In the genomic region with DNA sequence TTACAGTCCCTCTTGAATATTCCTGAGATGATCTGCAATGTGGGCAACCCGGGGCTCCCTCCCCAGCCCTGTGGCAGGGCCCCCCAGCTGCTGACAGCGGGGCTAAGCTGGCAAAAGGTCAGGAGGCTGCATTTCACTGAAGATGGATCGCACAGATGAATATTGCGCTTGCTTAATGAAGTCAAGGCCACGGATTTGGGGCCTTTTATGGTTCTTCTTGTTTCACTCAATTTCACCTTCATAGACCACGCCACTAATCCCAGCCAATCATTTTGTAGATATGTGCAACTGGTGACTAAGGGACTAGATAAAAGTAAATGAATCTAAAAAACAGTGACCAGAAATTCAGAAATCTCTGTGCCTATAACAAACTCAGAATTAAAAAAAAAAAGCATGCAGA, we compare ENCODE assay signal across 28 cellular contexts.
"Had no signal": no experiment of that assay in that cellular context is flagged by ENCODE, and none has a peak within 500 bp of the region (broad histone marks: within the 10 kb centered on the region; RNA-seq: fewer than 3 reads in every experiment).

No MANE protein-coding gene starts in this region.

- H3K27ac Mint-ChIP-seq: activated CD4-positive, alpha-beta memory T cell treated with anti-CD3 and anti-CD28 coated beads for 36 hours; activated CD4-positive, alpha-beta T cell treated with anti-CD3 and anti-CD28 coated beads, Interleukin-2, amount 10 ng/mL, durations not matched to agents 7 days and 5 days; activated naive CD4-positive, alpha-beta T cell treated with anti-CD3 and anti-CD28 coated beads for 36 hours; activated naive CD8-positive, alpha-beta T cell; activated T-helper 17 cell treated with anti-CD3 and anti-CD28 coated beads, Interleukin-2, amount 50 U/mL, for 72 hours; T-helper 1 cell treated with Interleukin-12 subunit alpha and Interleukin-12 subunit beta and Interleukin-4 antibody, amounts not matched to agents 30 μg/mL and 1 μg/mL, for 36 hours had no signal

- H3K4me1 Mint-ChIP-seq: activated CD4-positive, alpha-beta T cell treated with anti-CD3 and anti-CD28 coated beads, Interleukin-2, amount 10 ng/mL, durations not matched to agents 7 days and 5 days; activated T-helper 17 cell treated with anti-CD3 and anti-CD28 coated beads, Interleukin-2, amount 50 U/mL, for 72 hours had no signal

- H3K27me3 ChIP-seq: breast epithelium, MG63, Peyer's patch, SJSA1 had no signal

- H3K36me3 Mint-ChIP-seq: activated CD4-positive, alpha-beta memory T cell treated with anti-CD3 and anti-CD28 coated beads for 36 hours; activated naive CD8-positive, alpha-beta T cell had no signal

- ATAC-seq: activated T-helper 17 cell treated with anti-CD3 and anti-CD28 coated beads, Interleukin-2, amount 50 U/mL, for 72 hours had no signal

- H3K9ac ChIP-seq: KMS-11 had no signal

- H3K27ac ChIP-seq: breast epithelium, KMS-11, Peyer's patch, RWPE1, SJSA1 had no signal

- H3K4me2 ChIP-seq: KMS-11 had no signal

- H3K27me3 Mint-ChIP-seq: activated CD4-positive, alpha-beta T cell treated with anti-CD3 and anti-CD28 coated beads, Interleukin-2, amount 10 ng/mL, durations not matched to agents 7 days and 5 days; activated naive CD8-positive, alpha-beta T cell; activated T-helper 17 cell treated with anti-CD3 and anti-CD28 coated beads, Interleukin-2, amount 50 U/mL, for 72 hours had no signal

- H3K4me1 ChIP-seq: breast epithelium, Peyer's patch, SJSA1 had no signal

- H3K9me3 ChIP-seq: breast epithelium, MG63, Peyer's patch, SJSA1 had no signal

- H3K4me3 ChIP-seq: breast epithelium, MG63, Peyer's patch, SJSA1 had no signal

- H3K4me3 Mint-ChIP-seq: activated CD4-positive, alpha-beta memory T cell treated with anti-CD3 and anti-CD28 coated beads for 36 hours; activated CD4-positive, alpha-beta T cell treated with anti-CD3 and anti-CD28 coated beads, Interleukin-2, amount 10 ng/mL, durations not matched to agents 7 days and 5 days; activated naive CD4-positive, alpha-beta T cell treated with anti-CD3 and anti-CD28 coated beads for 36 hours; activated naive CD8-positive, alpha-beta T cell; activated T-helper 17 cell treated with anti-CD3 and anti-CD28 coated beads, Interleukin-2, amount 50 U/mL, for 72 hours; T-helper 1 cell treated with Interleukin-12 subunit alpha and Interleukin-12 subunit beta and Interleukin-4 antibody, amounts not matched to agents 30 μg/mL and 1 μg/mL, for 36 hours had no signal

- DNase-seq: activated CD4-positive, alpha-beta memory T cell treated with anti-CD3 and anti-CD28 coated beads for 36 hours; activated CD4-positive, alpha-beta T cell treated with anti-CD3 and anti-CD28 coated beads, Interleukin-2, amount 10 ng/mL, durations not matched to agents 7 days and 5 days; activated CD4-positive, CD25-positive, alpha-beta regulatory T cell; activated CD8-positive, alpha-beta memory T cell treated with anti-CD3 and anti-CD28 coated beads for 24 hours; activated gamma-delta T cell; activated naive CD4-positive, alpha-beta T cell treated with anti-CD3 and anti-CD28 coated beads for 36 hours; activated T-cell treated with anti-CD3 and anti-CD28 coated beads, Interleukin-2, amount 50 U/mL, for 48 hours; anterior cingulate cortex; caudate nucleus; MG63; MV-4-11; NCI-H1092 treated with DMSO at 0.1 percent for 48 hours; NCI-H1417 treated with DMSO at 0.1 percent for 48 hours; NCI-H1694; NCI-H2029; NCI-H2107; NCI-H446; NCI-H524; Peyer's patch; Right ventricle myocardium superior; T-helper 9 cell had no signal

- H3K36me3 ChIP-seq: breast epithelium, MG63, Peyer's patch, SJSA1 had no signal
